ENCODE assay signal across 22 cellular contexts in the genomic region with DNA sequence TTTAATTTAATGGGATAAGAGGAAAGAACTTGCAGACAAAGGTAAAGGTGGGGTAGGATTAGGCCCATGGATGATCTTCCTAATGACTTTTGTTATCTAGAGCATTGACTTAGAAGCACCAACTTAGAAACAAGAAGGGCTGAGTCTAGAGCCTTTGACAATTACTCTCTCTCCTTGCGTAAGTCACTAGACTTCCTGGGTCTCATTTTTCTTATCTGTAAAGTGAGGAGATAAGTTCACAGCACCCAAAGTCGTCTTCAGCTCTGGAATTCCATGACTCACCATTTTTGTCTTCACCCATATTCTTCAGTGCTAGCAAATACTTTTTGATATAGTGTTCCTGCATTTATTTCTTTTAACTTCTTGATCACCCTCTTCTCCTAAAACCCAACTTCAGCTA.
A peak's percentile ranks its signal among the peaks of the same experiment; 100 is the strongest.
DNase-seq lines count a peak whose midpoint lies in the region; ATAC-seq and TF ChIP-seq lines count a peak whose summit lies in the region.
"Had no signal": no experiment of that assay in that cellular context is flagged by ENCODE, and none has a peak within 500 bp of the region (broad histone marks: within the 10 kb centered on the region; RNA-seq: fewer than 3 reads in every experiment).

No MANE protein-coding gene starts in this region.

- H3K36me3 ChIP-seq in RWPE2 (ENCODE audit: low read depth) (no peaks in the 10 kb centered on the region), skeletal muscle satellite cell (ENCODE audit: insufficient read depth, low read length) (no peaks in the 10 kb centered on the region)
- H3K36me3 ChIP-seq: HAP-1, neutrophil, right atrium auricular region, stomach had no signal

- peaks cover 5% of the 10 kb centered on the region for H3K27me3 Mint-ChIP-seq in progenitor cell of endocrine pancreas

- H3K4me1 ChIP-seq in RWPE2 (ENCODE audit: insufficient read depth, poor library complexity, severe bottlenecking): peaks cover 26% of the 10 kb centered on the region
- H3K4me1 ChIP-seq in skeletal muscle satellite cell (ENCODE audit: control insufficient read depth, insufficient read depth, low read length): peaks cover 58% of the 10 kb centered on the region
- H3K4me1 ChIP-seq: HAP-1 had no signal

- H3K4me3 Mint-ChIP-seq in progenitor cell of endocrine pancreas (ENCODE audit: low read depth): no peak overlapping the region
- H3K4me3 Mint-ChIP-seq: activated CD4-positive, alpha-beta T cell treated with anti-CD3 and anti-CD28 coated beads, Interleukin-2, amount 10 ng/mL, durations not matched to agents 24 days and 14 days; CD14-positive monocyte; dendritic cell treated with granulocyte-macrophage colony-stimulating factor and Interleukin-4, amounts not matched to agents 40 ng/mL and 50 ng/mL, for 4 days had no signal

- peak overlapping the region; percentile 51 for H3K4me2 ChIP-seq in skeletal muscle satellite cell (ENCODE audit: low read length)

- peak overlapping the region; percentile 35 for H3K27ac ChIP-seq in RWPE2 (ENCODE audit: poor library complexity, severe bottlenecking)
- H3K27ac ChIP-seq: neutrophil, right atrium auricular region had no signal

- H3K27me3 ChIP-seq in RWPE2 (ENCODE audit: insufficient read depth, poor library complexity, severe bottlenecking) (no peaks in the 10 kb centered on the region), skeletal muscle satellite cell (ENCODE audit: control insufficient read depth, insufficient read depth, low read length) (no peaks in the 10 kb centered on the region)
- H3K27me3 ChIP-seq: neutrophil, right atrium auricular region, stomach had no signal

- no peak overlapping the region for H3K4me3 ChIP-seq in RWPE2 (ENCODE audit: severe bottlenecking)
- H3K4me3 ChIP-seq in fibroblast of pulmonary artery (replicated peaks; ENCODE audit: low read depth, low read length): no peak overlapping the region
- H3K4me3 ChIP-seq in skeletal muscle satellite cell (ENCODE audit: low read length): no peak overlapping the region
- H3K4me3 ChIP-seq: HAP-1, right atrium auricular region, stomach had no signal

- peak; percentile 44 for DNase-seq in SIG-M5 treated with dmso at 0.1 percent for 504 hours (lab: John Stamatoyannopoulos, UW; ENCODE audit: unreplicated experiment)
- no peak for DNase-seq in SIG-M5 (lab: John Stamatoyannopoulos, UW)
- DNase-seq in RWPE2 (ENCODE audit: low spot score): no peak
- DNase-seq in fibroblast of pulmonary artery (ENCODE audit: low read depth): peak; percentile 62
- DNase-seq in progenitor cell of endocrine pancreas (ENCODE audit: low spot score, unreplicated experiment): no peak
- no peak for DNase-seq in stimulated activated CD4-positive, alpha-beta T cell treated with anti-CD3 and anti-CD28 coated beads, Interleukin-2, amount 100 ng/mL, for 48 hours
- DNase-seq: 8988T; activated CD4-positive, alpha-beta T cell treated with anti-CD3 and anti-CD28 coated beads, Interleukin-2, amount 10 ng/mL, durations not matched to agents 24 days and 14 days; DMS79 treated with DMSO at 0.1 percent for 48 hours; kidney; NCI-H1930; NCI-H446 treated with DMSO at 0.1 percent for 48 hours; SHP77 treated with DMSO at 0.1 percent for 48 hours; stomach; T1000 had no signal

- no peak overlapping the region for H3K9ac ChIP-seq in skeletal muscle satellite cell (ENCODE audit: low read depth, low read length)

- no peak for ATAC-seq in RWPE2 (ENCODE audit: low read depth)
- ATAC-seq in GM19463 (IDR thresholded peaks at IDR 0.05; ENCODE audit: unreplicated experiment): no peak

- H3K9me3 ChIP-seq in RWPE2 (ENCODE audit: severe bottlenecking) (no peaks in the 10 kb centered on the region), skeletal muscle satellite cell (replicated peaks; ENCODE audit: low read length) (no peaks in the 10 kb centered on the region)
- H3K9me3 ChIP-seq: HAP-1, neutrophil, right atrium auricular region, stomach had no signal

- no peak overlapping the region for H3K27ac Mint-ChIP-seq in progenitor cell of endocrine pancreas
- H3K27ac Mint-ChIP-seq: activated CD4-positive, alpha-beta T cell treated with anti-CD3 and anti-CD28 coated beads, Interleukin-2, amount 10 ng/mL, durations not matched to agents 24 days and 14 days; CD14-positive monocyte; dendritic cell treated with granulocyte-macrophage colony-stimulating factor and Interleukin-4, amounts not matched to agents 40 ng/mL and 50 ng/mL, for 4 days had no signal

- H3K4me1 Mint-ChIP-seq in progenitor cell of endocrine pancreas (ENCODE audit: low read depth): peaks cover 23% of the 10 kb centered on the region

- H3K36me3 Mint-ChIP-seq in progenitor cell of endocrine pancreas (ENCODE audit: insufficient read depth): no peaks in the 10 kb centered on the region

- no peaks in the 10 kb centered on the region for H3K9me3 Mint-ChIP-seq in progenitor cell of endocrine pancreas (ENCODE audit: low read depth)
- H3K9me3 Mint-ChIP-seq: dendritic cell treated with granulocyte-macrophage colony-stimulating factor and Interleukin-4, amounts not matched to agents 40 ng/mL and 50 ng/mL, for 4 days had no signal

- TF ChIP-seq CTCF in RWPE2 (IDR thresholded peaks at IDR 0.05; ENCODE audit: poor library complexity, severe bottlenecking): no peak
- no peak for TF ChIP-seq CTCF in fibroblast of pulmonary artery (IDR thresholded peaks at IDR 0.05; ENCODE audit: low read length, missing control alignments)
- TF ChIP-seq CTCF in progenitor cell of endocrine pancreas (IDR thresholded peaks at IDR 0.05; ENCODE audit: unreplicated experiment): no peak

Comparison
In these comparisons a context has a peak if more than half of its experiments do, and no peak if none do; other contexts are left out.
1. DNase-seq: peak in SIG-M5 treated with dmso at 0.1 percent for 504 hours (single experiment) and fibroblast of pulmonary artery (single experiment); none in SIG-M5 (single experiment), RWPE2 (single experiment), progenitor cell of endocrine pancreas (single experiment) and stimulated activated CD4-positive, alpha-beta T cell treated with anti-CD3 and anti-CD28 coated beads, Interleukin-2, amount 100 ng/mL, for 48 hours (0 of 2).